Comparison of ENCODE assay signal across 17 cellular contexts in the genomic region with DNA sequence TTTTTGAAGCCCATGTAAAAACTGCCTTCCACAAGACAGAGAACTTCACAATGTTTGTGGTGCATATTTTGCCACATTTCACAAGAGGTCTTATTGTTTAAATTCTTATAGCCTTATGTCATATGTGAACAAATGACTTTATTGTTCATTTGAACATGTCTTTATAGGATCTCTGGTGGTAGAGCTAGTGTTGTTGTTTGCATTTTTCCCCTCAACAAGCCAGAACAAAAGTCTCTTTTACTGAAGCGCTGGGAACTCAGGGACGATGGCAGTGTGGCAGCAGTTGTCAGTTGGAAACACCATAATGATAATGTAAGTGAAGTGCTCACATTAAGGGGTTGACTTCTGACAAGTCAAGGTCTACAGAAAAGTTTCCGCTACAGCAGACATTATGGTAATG.
DNase-seq lines count a peak whose midpoint lies in the region; ATAC-seq lines count a peak whose summit lies in the region.
"Had no signal": no experiment of that assay in that cellular context is flagged by ENCODE, and none has a peak within 500 bp of the region (broad histone marks: within the 10 kb centered on the region; RNA-seq: fewer than 3 reads in every experiment).

No MANE protein-coding gene starts in this region.

- H3K4me1 Mint-ChIP-seq in stimulated activated naive CD8-positive, alpha-beta T cell treated with anti-CD3 and anti-CD28 coated beads, Interleukin-15, Interleukin-2, amounts not matched to agents 100 ng/mL and 50 ng/mL, for 24 hours (ENCODE audit: low read depth), result peaks cover 100% of the 10 kb centered on the region
- H3K4me1 Mint-ChIP-seq in activated naive CD8-positive, alpha-beta T cell treated with anti-CD3 and anti-CD28 coated beads, Interleukin-2, amount 50 U/mL, for 24 hours, result peaks cover 97% of the 10 kb centered on the region
- peaks cover 66% of the 10 kb centered on the region for H3K4me1 Mint-ChIP-seq in memory B cell

- H3K27me3 ChIP-seq in MG63, result peaks cover 42% of the 10 kb centered on the region

- H3K9me3 Mint-ChIP-seq in stimulated activated naive CD8-positive, alpha-beta T cell treated with anti-CD3 and anti-CD28 coated beads, Interleukin-15, Interleukin-2, amounts not matched to agents 100 ng/mL and 50 ng/mL, for 24 hours, result no peaks in the 10 kb centered on the region
- no peaks in the 10 kb centered on the region for H3K9me3 Mint-ChIP-seq in activated naive CD8-positive, alpha-beta T cell treated with anti-CD3 and anti-CD28 coated beads, Interleukin-2, amount 50 U/mL, for 24 hours
- H3K9me3 Mint-ChIP-seq in memory B cell, result no peaks in the 10 kb centered on the region
- H3K9me3 Mint-ChIP-seq: mesothelial cell of epicardium had no signal

- H3K9me3 ChIP-seq in MG63, result no peaks in the 10 kb centered on the region
- H3K9me3 ChIP-seq: BE2C, prostate gland had no signal

- no peaks in the 10 kb centered on the region for H3K36me3 ChIP-seq in MG63
- H3K36me3 ChIP-seq: BE2C, prostate gland had no signal

- H3K27ac Mint-ChIP-seq in stimulated activated naive CD8-positive, alpha-beta T cell treated with anti-CD3 and anti-CD28 coated beads, Interleukin-15, Interleukin-2, amounts not matched to agents 100 ng/mL and 50 ng/mL, for 24 hours, result peak overlapping the region; percentile 99
- H3K27ac Mint-ChIP-seq in activated naive CD8-positive, alpha-beta T cell treated with anti-CD3 and anti-CD28 coated beads, Interleukin-2, amount 50 U/mL, for 24 hours, result peak overlapping the region; percentile 99
- peak overlapping the region; percentile 6 for H3K27ac Mint-ChIP-seq in memory B cell
- H3K27ac Mint-ChIP-seq: mesothelial cell of epicardium had no signal

- DNase-seq in stimulated activated naive CD8-positive, alpha-beta T cell treated with anti-CD3 and anti-CD28 coated beads, Interleukin-15, Interleukin-2, amounts not matched to agents 100 U/mL and 50 U/mL, for 24 hours, result no peak
- no peak for DNase-seq in activated naive CD8-positive, alpha-beta T cell treated with anti-CD3 and anti-CD28 coated beads, Interleukin-2, amount 50 U/mL, for 24 hours
- no peak for DNase-seq in memory B cell (ENCODE audit: low spot score in 2 of 2)
- no peak for DNase-seq in MG63
- no peak for DNase-seq in NCI-H774 (lab: John Stamatoyannopoulos, UW)
- no peak for DNase-seq in Right ventricle myocardium superior
- no peak for DNase-seq in NOMO-1 (lab: John Stamatoyannopoulos, UW; ENCODE audit: unreplicated experiment in 2 of 2)
- DNase-seq: activated CD4-positive, alpha-beta T cell treated with anti-CD3 and anti-CD28 coated beads, Interleukin-2, amount 50 U/mL, for 1 hour; activated naive CD4-positive, alpha-beta T cell; BE2C; Karpas-422; NCI-H2081 treated with DMSO at 0.1 percent for 48 hours; stimulated activated CD4-positive, alpha-beta T cell treated with anti-CD3 and anti-CD28 coated beads, Interleukin-1b, Interleukin-23, amount 100 ng/mL, for 48 hours; SW 1271 had no signal

- H3K4me3 Mint-ChIP-seq in stimulated activated naive CD8-positive, alpha-beta T cell treated with anti-CD3 and anti-CD28 coated beads, Interleukin-15, Interleukin-2, amounts not matched to agents 100 ng/mL and 50 ng/mL, for 24 hours, result peak overlapping the region; percentile 93
- H3K4me3 Mint-ChIP-seq in activated naive CD8-positive, alpha-beta T cell treated with anti-CD3 and anti-CD28 coated beads, Interleukin-2, amount 50 U/mL, for 24 hours, result peak overlapping the region; percentile 73
- H3K4me3 Mint-ChIP-seq in memory B cell, result peak overlapping the region; percentile 31
- H3K4me3 Mint-ChIP-seq: mesothelial cell of epicardium had no signal

- H3K36me3 Mint-ChIP-seq in stimulated activated naive CD8-positive, alpha-beta T cell treated with anti-CD3 and anti-CD28 coated beads, Interleukin-15, Interleukin-2, amounts not matched to agents 100 ng/mL and 50 ng/mL, for 24 hours (ENCODE audit: low read depth), result peaks cover 96% of the 10 kb centered on the region
- peaks cover 94% of the 10 kb centered on the region for H3K36me3 Mint-ChIP-seq in activated naive CD8-positive, alpha-beta T cell treated with anti-CD3 and anti-CD28 coated beads, Interleukin-2, amount 50 U/mL, for 24 hours (ENCODE audit: low read depth)
- H3K36me3 Mint-ChIP-seq in memory B cell, result peaks cover 27% of the 10 kb centered on the region
- H3K36me3 Mint-ChIP-seq: mesothelial cell of epicardium had no signal

- no peak for ATAC-seq in stimulated activated naive CD8-positive, alpha-beta T cell treated with anti-CD3 and anti-CD28 coated beads, Interleukin-15, Interleukin-2, amounts not matched to agents 100 U/mL and 50 U/mL, for 24 hours
- no peak for ATAC-seq in activated naive CD8-positive, alpha-beta T cell treated with anti-CD3 and anti-CD28 coated beads, Interleukin-2, amount 50 U/mL, for 24 hours
- no peak for ATAC-seq in memory B cell (ENCODE audit: low read depth)
- ATAC-seq in Right ventricle myocardium superior (ENCODE audit: poor library complexity), result no peak

- no peaks in the 10 kb centered on the region for H3K27me3 Mint-ChIP-seq in stimulated activated naive CD8-positive, alpha-beta T cell treated with anti-CD3 and anti-CD28 coated beads, Interleukin-15, Interleukin-2, amounts not matched to agents 100 ng/mL and 50 ng/mL, for 24 hours
- H3K27me3 Mint-ChIP-seq in activated naive CD8-positive, alpha-beta T cell treated with anti-CD3 and anti-CD28 coated beads, Interleukin-2, amount 50 U/mL, for 24 hours, result no peaks in the 10 kb centered on the region
- no peaks in the 10 kb centered on the region for H3K27me3 Mint-ChIP-seq in memory B cell

- H3K4me3 ChIP-seq in MG63, result no peak overlapping the region
- H3K4me3 ChIP-seq: prostate gland had no signal

- intact Hi-C loops in Right ventricle myocardium superior (cut with DNase I), result no loop called here

Comparison
In these comparisons a context has a peak if more than half of its experiments do, and no peak if none do; other contexts are left out.
1. H3K27ac Mint-ChIP-seq: peak in every context shown above with its lines; median percentile 99 in stimulated activated naive CD8-positive, alpha-beta T cell treated with anti-CD3 and anti-CD28 coated beads, Interleukin-15, Interleukin-2, amounts not matched to agents 100 ng/mL and 50 ng/mL, for 24 hours; 99 in activated naive CD8-positive, alpha-beta T cell treated with anti-CD3 and anti-CD28 coated beads, Interleukin-2, amount 50 U/mL, for 24 hours; 6 in memory B cell.
2. H3K4me3 Mint-ChIP-seq: peak in every context shown above with its lines; median percentile 93 in stimulated activated naive CD8-positive, alpha-beta T cell treated with anti-CD3 and anti-CD28 coated beads, Interleukin-15, Interleukin-2, amounts not matched to agents 100 ng/mL and 50 ng/mL, for 24 hours; 73 in activated naive CD8-positive, alpha-beta T cell treated with anti-CD3 and anti-CD28 coated beads, Interleukin-2, amount 50 U/mL, for 24 hours; 31 in memory B cell.